Comparison of ENCODE assay signal across 15 cellular contexts in genomic region chr14:41303506-41303905, GRCh38.
A peak's percentile ranks its signal among the peaks of the same experiment; 100 is the strongest.
DNase-seq lines count a peak whose midpoint lies in the region; ATAC-seq, FAIRE-seq and TF ChIP-seq lines count a peak whose summit lies in the region.
"Had no signal": no experiment of that assay in that cellular context is flagged by ENCODE, and none has a peak within 500 bp of the region (broad histone marks: within the 10 kb centered on the region; RNA-seq: fewer than 3 reads in every experiment).

No MANE protein-coding gene starts in this region.

- ATAC-seq in HepG2 = no peak
- no peak for ATAC-seq in right lobe of liver
- ATAC-seq in HG02852 (IDR thresholded peaks at IDR 0.05; ENCODE audit: unreplicated experiment) = no peak
- ATAC-seq: CD8-positive, alpha-beta T cell; HCT116 had no signal

- H3K9me3 ChIP-seq in HepG2 (ENCODE audit: low read length) = peaks cover 65% of the 10 kb centered on the region
- H3K9me3 ChIP-seq in right lobe of liver = no peaks in the 10 kb centered on the region
- H3K9me3 ChIP-seq in SU-DHL-6 (ENCODE audit: insufficient read depth, low read length) = no peaks in the 10 kb centered on the region
- peaks cover 2% of the 10 kb centered on the region; the same call in 1 of the 2 replicates for H3K9me3 ChIP-seq in Karpas-422 (ENCODE audit: low read length)
- H3K9me3 ChIP-seq: BLaER1 treated with 17β-estradiol and CSF1 and Interleukin-3, amounts not matched to agents 10 nM and 100 nM had no signal

- no peak for TF ChIP-seq CTCF in HepG2 (CRISPR knock-in tag; IDR thresholded peaks at IDR 0.05)
- no peak for TF ChIP-seq CTCF in right lobe of liver (IDR thresholded peaks at IDR 0.05)
- no peak for TF ChIP-seq CTCF in SU-DHL-6 (IDR thresholded peaks at IDR 0.05; ENCODE audit: insufficient read depth, low read length, poor library complexity, severe bottlenecking)

- H3K27ac ChIP-seq in HepG2 (ENCODE audit: extremely low read length, insufficient read depth, low read length) (no peak overlapping the region), right lobe of liver (no peak overlapping the region), SU-DHL-6 (ENCODE audit: low read depth, low read length) (no peak overlapping the region), Karpas-422 (ENCODE audit: low read length) (no peak overlapping the region)
- H3K27ac ChIP-seq: BLaER1 treated with 17β-estradiol and CSF1 and Interleukin-3, amounts not matched to agents 10 nM and 100 nM had no signal

- in situ Hi-C loops in HepG2 (cut with HindIII; ENCODE audit: extremely low pct_ligation_motif_present, low pct_unique_long_range_greater_than_20kb) = no loop called here

- POLR2A ChIA-PET in HepG2 (lab: Yijun Ruan, JAX) = no interaction called here

- BruUV-seq in HepG2 (replicated peaks; lab: Mats Ljungman, UMichigan) = no TSS peak

- H3K36me3 ChIP-seq in HepG2 (replicated peaks in 1 of 2; ENCODE audit: control insufficient read depth in 1 of 2, insufficient read depth in 2 of 2, low read length in 2 of 2) (no peaks in the 10 kb centered on the region), right lobe of liver (no peaks in the 10 kb centered on the region), SU-DHL-6 (ENCODE audit: low read length) (no peaks in the 10 kb centered on the region), Karpas-422 (ENCODE audit: insufficient read depth, low read length) (no peaks in the 10 kb centered on the region)
- H3K36me3 ChIP-seq: BLaER1 treated with 17β-estradiol and CSF1 and Interleukin-3, amounts not matched to agents 10 nM and 100 nM had no signal

- H3K79me2 ChIP-seq in HepG2 (ENCODE audit: insufficient read depth, low read length) (no peaks in the 10 kb centered on the region), SU-DHL-6 (ENCODE audit: insufficient read depth, low read length) (no peaks in the 10 kb centered on the region), Karpas-422 (ENCODE audit: low read length) (no peaks in the 10 kb centered on the region)

- under 1% methylated on average over 3 of the region's 3 CpGs for WGBS in HepG2 (ENCODE audit: low lambda C conversion rate)
- WGBS in right lobe of liver (ENCODE audit: insufficient coverage, low coverage, low lambda C conversion rate, missing lambda C conversion rate) = 21% methylated on average over 3 of the region's 3 CpGs

- CTCF ChIA-PET in HepG2 (lab: Yijun Ruan, JAX; ENCODE audit: low intra/inter-chr PET ratio, low total read pairs) = no interaction called here

- H3K27me3 ChIP-seq in HepG2 (ENCODE audit: control insufficient read depth in 1 of 2, insufficient read depth in 2 of 2, low read length in 2 of 2) (no peaks in the 10 kb centered on the region), right lobe of liver (no peaks in the 10 kb centered on the region), SU-DHL-6 (ENCODE audit: low read length) (no peaks in the 10 kb centered on the region), Karpas-422 (ENCODE audit: low read length) (no peaks in the 10 kb centered on the region)
- H3K27me3 ChIP-seq: BLaER1 treated with 17β-estradiol and CSF1 and Interleukin-3, amounts not matched to agents 10 nM and 100 nM had no signal

- H3K4me3 ChIP-seq in HepG2 (replicated peaks in 1 of 3; ENCODE audit: insufficient read depth in 1 of 3, low read depth in 2 of 3, low read length in 3 of 3) (no peak overlapping the region), right lobe of liver (no peak overlapping the region), SU-DHL-6 (ENCODE audit: insufficient read depth, low read length, poor library complexity, severe bottlenecking) (no peak overlapping the region), Karpas-422 (ENCODE audit: low read length) (no peak overlapping the region)
- H3K4me3 ChIP-seq: BLaER1 treated with 17β-estradiol and CSF1 and Interleukin-3, amounts not matched to agents 10 nM and 100 nM had no signal

- intact Hi-C loops in HepG2 (cut with micrococcal nuclease; ENCODE audit: unreplicated experiment) = no loop called here
- intact Hi-C loops in right lobe of liver (cut with DNase I) = no loop called here

- no peak overlapping the region for H3K9ac ChIP-seq in HepG2 (ENCODE audit: insufficient read depth, low read depth, low read length)
- H3K9ac ChIP-seq in SU-DHL-6 (ENCODE audit: low read length) = no peak overlapping the region
- H3K9ac ChIP-seq in Karpas-422 (ENCODE audit: low read length) = no peak overlapping the region
- H3K9ac ChIP-seq: BLaER1 treated with 17β-estradiol and CSF1 and Interleukin-3, amounts not matched to agents 10 nM and 100 nM had no signal

- H3K9me2 ChIP-seq in SU-DHL-6 (replicated peaks; ENCODE audit: insufficient read depth, low read length) (no peaks in the 10 kb centered on the region), Karpas-422 (replicated peaks; ENCODE audit: insufficient read depth, low read length) (no peaks in the 10 kb centered on the region)

- TF ChIP-seq POLR2A in HepG2 (IDR thresholded peaks at IDR 0.05; ENCODE audit: insufficient read depth in 1 of 2, low read depth in 2 of 2, low read length in 2 of 2) (no peak), right lobe of liver (IDR thresholded peaks at IDR 0.05) (no peak)

- FAIRE-seq in HepG2 (lab: Jason Lieb, UNC) = no peak

- DNase-seq in HepG2 (ENCODE audit: low spot score) (no peak), right lobe of liver (no peak), NCI-H1930 (lab: John Stamatoyannopoulos, UW) (peak; percentile 38 to 73), Karpas-422 (no peak)
- no peak for DNase-seq in stimulated activated CD4-positive, alpha-beta T cell treated with anti-CD3 and anti-CD28 coated beads, Interleukin-4, amount 100 ng/mL, for 1 hour
- DNase-seq: Calu3; CD8-positive, alpha-beta T cell; GF-D8; GOT3; H7; HFFc6 had no signal

- H4K20me1 ChIP-seq in HepG2 (ENCODE audit: insufficient read depth, low read length) (no peaks in the 10 kb centered on the region), SU-DHL-6 (ENCODE audit: low read depth, low read length) (no peaks in the 10 kb centered on the region), Karpas-422 (ENCODE audit: insufficient read depth, low read depth, low read length) (no peaks in the 10 kb centered on the region)
- H4K20me1 ChIP-seq: BLaER1 treated with 17β-estradiol and CSF1 and Interleukin-3, amounts not matched to agents 10 nM and 100 nM had no signal

- H3K4me2 ChIP-seq in HepG2 (ENCODE audit: low read depth, low read length) = no peak overlapping the region
- no peak overlapping the region for H3K4me2 ChIP-seq in SU-DHL-6 (ENCODE audit: low read depth, low read length, poor library complexity, severe bottlenecking)
- no peak overlapping the region for H3K4me2 ChIP-seq in Karpas-422 (ENCODE audit: low read depth, low read length, poor library complexity, severe bottlenecking)
- H3K4me2 ChIP-seq: BLaER1 treated with 17β-estradiol and CSF1 and Interleukin-3, amounts not matched to agents 10 nM and 100 nM had no signal

- H3F3A ChIP-seq in SU-DHL-6 (ENCODE audit: insufficient read depth) = no peaks in the 10 kb centered on the region

- no peaks in the 10 kb centered on the region for H3K4me1 ChIP-seq in HepG2 (ENCODE audit: insufficient read depth, low read length)
- no peaks in the 10 kb centered on the region for H3K4me1 ChIP-seq in right lobe of liver
- no peaks in the 10 kb centered on the region for H3K4me1 ChIP-seq in Karpas-422 (ENCODE audit: low read length)
- H3K4me1 ChIP-seq: BLaER1 treated with 17β-estradiol and CSF1 and Interleukin-3, amounts not matched to agents 10 nM and 100 nM had no signal

- TF ChIP-seq EP300 in HepG2 (IDR thresholded peaks at IDR 0.05; ENCODE audit: low read depth in 2 of 2, low read length in 2 of 2) = no peak
- TF ChIP-seq EP300 in HepG2 (CRISPR knock-in tag; IDR thresholded peaks at IDR 0.05; ENCODE audit: borderline replicate concordance) = no peak

- H2AFZ ChIP-seq in HepG2 (ENCODE audit: low read length) (no peak overlapping the region), SU-DHL-6 (ENCODE audit: low read depth, low read length, severe bottlenecking) (peak overlapping the region; percentile 34), Karpas-422 (ENCODE audit: low read length) (no peak overlapping the region)

- no peak for TF ChIP-seq RAD21 in HepG2 (CRISPR knock-in tag; IDR thresholded peaks at IDR 0.05)

TF ChIP-seq in HepG2, 621 proteins besides CTCF, POLR2A, EP300 and RAD21:
- TF ChIP-seq CEBPB (IDR thresholded peaks at IDR 0.05; ENCODE audit: borderline replicate concordance, low read depth, low read length) = peak; percentile 76; the same call in 1 of the 2 replicates
- no peak for TF ChIP-seq RXRA (CRISPR knock-in tag; IDR thresholded peaks at IDR 0.05)

Comparison
In these comparisons a context has a peak if more than half of its experiments do, and no peak if none do; other contexts are left out.
1. DNase-seq: peak in NCI-H1930 (2 of 2); none in HepG2 (single experiment), right lobe of liver (0 of 3), Karpas-422 (single experiment) and stimulated activated CD4-positive, alpha-beta T cell treated with anti-CD3 and anti-CD28 coated beads, Interleukin-4, amount 100 ng/mL, for 1 hour (single experiment).